Comparison of ENCODE assay signal across 1 cellular context in genomic region chr3:128273841-128274573, GRCh38.
TF ChIP-seq lines count a peak whose summit lies in the region.

No MANE protein-coding gene starts in this region.

TF ChIP-seq in HEK293T, 16 proteins besides CTCF, POLR2A, EP300 and RAD21 (continued from another document):
- no peak for TF ChIP-seq FOXM1 (IDR thresholded peaks at IDR 0.05; ENCODE audit: borderline replicate concordance)
- no peak for TF ChIP-seq ELF4 (IDR thresholded peaks at IDR 0.05)
- no peak for TF ChIP-seq FOXK2 (IDR thresholded peaks at IDR 0.05)
- no peak for TF ChIP-seq NFRKB (IDR thresholded peaks at IDR 0.05)
- no peak for TF ChIP-seq ARNT (IDR thresholded peaks at IDR 0.05)
- no peak for TF ChIP-seq SUZ12 (IDR thresholded peaks at IDR 0.05)
- no peak for TF ChIP-seq L3MBTL2 (conservative IDR thresholded peaks at IDR 0.05)
- TF ChIP-seq FOXA1 (IDR thresholded peaks at IDR 0.05): no peak
- TF ChIP-seq, protein P1, sequence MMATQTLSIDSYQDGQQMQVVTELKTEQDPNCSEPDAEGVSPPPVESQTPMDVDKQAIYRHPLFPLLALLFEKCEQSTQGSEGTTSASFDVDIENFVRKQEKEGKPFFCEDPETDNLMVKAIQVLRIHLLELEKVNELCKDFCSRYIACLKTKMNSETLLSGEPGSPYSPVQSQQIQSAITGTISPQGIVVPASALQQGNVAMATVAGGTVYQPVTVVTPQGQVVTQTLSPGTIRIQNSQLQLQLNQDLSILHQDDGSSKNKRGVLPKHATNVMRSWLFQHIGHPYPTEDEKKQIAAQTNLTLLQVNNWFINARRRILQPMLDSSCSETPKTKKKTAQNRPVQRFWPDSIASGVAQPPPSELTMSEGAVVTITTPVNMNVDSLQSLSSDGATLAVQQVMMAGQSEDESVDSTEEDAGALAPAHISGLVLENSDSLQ (IDR thresholded peaks at IDR 0.05): no peak
- TF ChIP-seq SP1 (IDR thresholded peaks at IDR 0.05): no peak
- TF ChIP-seq HDGF (IDR thresholded peaks at IDR 0.05; ENCODE audit: borderline replicate concordance): no peak
